7 cellular contexts compared by ENCODE assay signal in the genomic region with DNA sequence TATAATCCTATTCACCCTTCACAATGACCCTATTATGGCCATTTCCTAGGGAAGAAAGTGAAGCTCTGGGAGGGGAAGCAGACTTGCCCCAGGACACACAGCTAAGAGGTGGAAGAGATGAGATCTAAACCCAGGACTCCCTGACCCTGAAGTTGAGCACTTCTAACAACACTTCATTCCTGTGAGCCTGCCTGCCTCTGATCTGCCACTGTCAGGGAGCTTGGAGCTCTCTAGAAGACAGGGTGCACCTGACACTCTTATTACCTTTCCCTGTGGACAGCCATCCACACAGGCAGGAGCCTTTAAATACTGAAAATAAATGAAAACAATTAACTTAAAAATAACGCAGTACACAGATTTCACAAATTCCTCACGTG. TPM values are rescaled to one million over a fixed set of nuclear protein-coding genes. Genes with fewer than 3 reads are reported as not detected.
DNase-seq lines count a peak whose midpoint lies in the region; ATAC-seq and TF ChIP-seq lines count a peak whose summit lies in the region.

No MANE protein-coding gene starts in this region.

- no peak for TF ChIP-seq CTCF in GM23338 (conservative IDR thresholded peaks at IDR 0.05; ENCODE audit: low read depth in 2 of 2)
- no peak for TF ChIP-seq CTCF in glutamatergic neuron (IDR thresholded peaks at IDR 0.05; ENCODE audit: partially characterized antibody, unreplicated experiment)

- H3F3A ChIP-seq in GM23338 (replicated peaks; ENCODE audit: low read depth): no peaks in the 10 kb centered on the region

- no peaks in the 10 kb centered on the region for H3K9me2 ChIP-seq in GM23338 (ENCODE audit: insufficient read depth)

- H3K4me3 ChIP-seq in GM23338 (peak overlapping the region; percentile 68), skeletal muscle cell (ENCODE audit: low read depth, low read length) (peak overlapping the region; percentile 99)

- DNase-seq in GM23338 (ENCODE audit: low spot score) (no peak), T-helper 17 cell (no peak), glutamatergic neuron (no peak), skeletal muscle cell (ENCODE audit: low read depth) (no peak), NCI-H187 treated with DMSO at 0.1 percent for 48 hours (lab: John Stamatoyannopoulos, UW) (no peak), NCI-H2196 (lab: John Stamatoyannopoulos, UW; ENCODE audit: unreplicated experiment) (no peak), globus pallidus (ENCODE audit: low spot score) (no peak)

- ATAC-seq in GM23338: peak; percentile 8
- no peak for ATAC-seq in T-helper 17 cell

- H2AFZ ChIP-seq in GM23338: peak overlapping the region; percentile 94

- H3K36me3 Mint-ChIP-seq in GM23338 (ENCODE audit: low read depth) (peaks cover 4% of the 10 kb centered on the region; the same call in 2 of the 3 replicates), T-helper 17 cell (ENCODE audit: low read depth) (no peaks in the 10 kb centered on the region), glutamatergic neuron (ENCODE audit: unreplicated experiment) (no peaks in the 10 kb centered on the region)

- peak overlapping the region; percentile 91 for H3K4me2 ChIP-seq in GM23338

- no peaks in the 10 kb centered on the region for H4K20me1 ChIP-seq in GM23338 (replicated peaks; ENCODE audit: insufficient read depth)

- H3K79me2 ChIP-seq in GM23338 (replicated peaks; ENCODE audit: insufficient read depth): no peaks in the 10 kb centered on the region

- H3K4me3 Mint-ChIP-seq in GM23338: peak overlapping the region; percentile 90
- peak overlapping the region; percentile 92 for H3K4me3 Mint-ChIP-seq in T-helper 17 cell
- H3K4me3 Mint-ChIP-seq in glutamatergic neuron (ENCODE audit: unreplicated experiment): peak overlapping the region; percentile 92

- H3K27me3 Mint-ChIP-seq in GM23338 (ENCODE audit: insufficient read depth, low read depth, poor library complexity): peaks cover 19% of the 10 kb centered on the region
- no peaks in the 10 kb centered on the region for H3K27me3 Mint-ChIP-seq in T-helper 17 cell
- peaks cover 9% of the 10 kb centered on the region for H3K27me3 Mint-ChIP-seq in glutamatergic neuron (ENCODE audit: unreplicated experiment)

- H3K4me1 Mint-ChIP-seq in GM23338 (peaks cover 24% of the 10 kb centered on the region), T-helper 17 cell (peaks cover 57% of the 10 kb centered on the region), glutamatergic neuron (ENCODE audit: low read depth, unreplicated experiment) (peaks cover 2% of the 10 kb centered on the region)

- H3K27me3 ChIP-seq in GM23338 (ENCODE audit: insufficient read depth): no peaks in the 10 kb centered on the region

- H3K9me3 Mint-ChIP-seq in GM23338 (no peaks in the 10 kb centered on the region), glutamatergic neuron (ENCODE audit: unreplicated experiment) (peaks cover 4% of the 10 kb centered on the region)

- no peaks in the 10 kb centered on the region for H3K36me3 ChIP-seq in GM23338 (ENCODE audit: insufficient read depth)

- no peak overlapping the region; the same call in 1 of the 2 replicates for H3K27ac Mint-ChIP-seq in GM23338
- peak overlapping the region; percentile 95 for H3K27ac Mint-ChIP-seq in T-helper 17 cell
- no peak overlapping the region for H3K27ac Mint-ChIP-seq in glutamatergic neuron (ENCODE audit: unreplicated experiment)

- no peak overlapping the region for H3K27ac ChIP-seq in GM23338 (ENCODE audit: low read depth)

- no peaks in the 10 kb centered on the region for H3K9me3 ChIP-seq in T-helper 17 cell (ENCODE audit: control insufficient read depth, low read length, poor library complexity, severe bottlenecking)

- peaks cover 12% of the 10 kb centered on the region for H3K4me1 ChIP-seq in GM23338 (ENCODE audit: insufficient read depth)

TF ChIP-seq in GM23338, 12 proteins besides CTCF, POLR2A, EP300 and RAD21:
- no peak for TF ChIP-seq NANOG (IDR thresholded peaks at IDR 0.05; ENCODE audit: borderline replicate concordance)

RNA-seq across cellular contexts. Expression of gene MKNK1, which starts 0.6 kb away (rescaled TPM):
- total RNA-seq in GM23338 (2014; rRNA removed; shearing (Covaris generic)): 9.7 and 11.8 TPM in 2 replicates
- polyA plus RNA-seq in GM23338 (2016; fragmentation: Nextera tagmentation; extraction: Ambion mirVana): 15.3 and 20.5 TPM in 2 replicates
- total RNA-seq in T-helper 17 cell: 10 to 100 TPM; 48.5 to 73.2 TPM
- 58.4 TPM for total RNA-seq in glutamatergic neuron (ENCODE audit: unreplicated experiment)

RNA-seq across cellular contexts. Expression of gene MOB3C, which starts 13.1 kb away (rescaled TPM):
- total RNA-seq in GM23338 (2014; rRNA removed; shearing (Covaris generic)): 6.2 and 6.3 TPM in 2 replicates
- polyA plus RNA-seq in GM23338 (2016; fragmentation: Nextera tagmentation; extraction: Ambion mirVana): 0.78 and 1.1 TPM in 2 replicates
- total RNA-seq in T-helper 17 cell (10 to 100 TPM; 13.3 to 20.4 TPM), glutamatergic neuron (ENCODE audit: unreplicated experiment) (1.6 TPM)

RNA-seq across cellular contexts. Expression of gene KNCN, which starts 52.0 kb away (rescaled TPM):
- total RNA-seq in GM23338 (2014; rRNA removed; shearing (Covaris generic)): not detected in 2 replicates
- polyA plus RNA-seq in GM23338 (2016; fragmentation: Nextera tagmentation; extraction: Ambion mirVana): not detected in 2 replicates
- total RNA-seq in T-helper 17 cell (not detected), glutamatergic neuron (ENCODE audit: unreplicated experiment) (not detected)
